ENCODE assay signal across 28 cellular contexts in the genomic region with DNA sequence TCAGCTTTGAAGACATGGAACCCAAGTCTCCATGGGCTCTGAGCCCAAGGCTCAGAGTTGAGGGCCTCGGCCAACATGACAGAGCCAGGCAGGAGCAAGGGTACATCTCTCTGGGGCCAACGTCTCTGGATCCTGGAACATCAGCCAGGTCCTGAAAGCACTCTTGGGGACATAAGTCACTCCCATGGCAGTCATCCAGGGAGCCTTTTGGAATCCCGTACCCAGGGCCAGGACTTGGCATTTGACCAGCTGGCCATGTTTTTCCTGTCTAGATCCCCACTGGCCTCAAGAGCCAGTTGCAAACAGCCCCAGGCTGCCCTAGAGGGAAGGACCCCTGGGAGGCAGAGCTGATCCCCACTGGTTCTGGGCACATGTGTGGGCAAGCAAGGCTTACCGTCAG. TPM values are rescaled to one million over a fixed set of nuclear protein-coding genes. Genes with fewer than 3 reads are reported as not detected.
DNase-seq lines count a peak whose midpoint lies in the region; ATAC-seq, FAIRE-seq and TF ChIP-seq lines count a peak whose summit lies in the region.
"Had no signal": no experiment of that assay in that cellular context is flagged by ENCODE, and none has a peak within 500 bp of the region (broad histone marks: within the 10 kb centered on the region; RNA-seq: fewer than 3 reads in every experiment).

No MANE protein-coding gene starts in this region.

- CTCF ChIA-PET in activated CD8-positive, alpha-beta memory T cell treated with anti-CD3 and anti-CD28 coated beads, Interleukin-2, amount 10 ng/mL, durations not matched to agents 7 days and 5 days (lab: Charles Lee): no interaction called here

- H3K36me3 Mint-ChIP-seq in activated CD8-positive, alpha-beta memory T cell treated with anti-CD3 and anti-CD28 coated beads, Interleukin-2, amount 10 ng/mL, durations not matched to agents 7 days and 5 days: no peaks in the 10 kb centered on the region
- H3K36me3 Mint-ChIP-seq: activated naive CD8-positive, alpha-beta T cell treated with anti-CD3 and anti-CD28 coated beads, Interleukin-2, amount 10 ng/mL, durations not matched to agents 7 days and 5 days; natural killer cell had no signal

- peak; percentile 21 for DNase-seq in activated CD8-positive, alpha-beta memory T cell treated with anti-CD3 and anti-CD28 coated beads, Interleukin-2, amount 10 ng/mL, durations not matched to agents 7 days and 5 days
- DNase-seq in activated CD8-positive, alpha-beta memory T cell treated with anti-CD3 and anti-CD28 coated beads, Interleukin-2, amount 50 U/mL, for 4 hours: no peak
- DNase-seq in cardiac septum (ENCODE audit: low spot score) (peak; percentile 78), mesenteric fat pad (ENCODE audit: low spot score) (peak; percentile 85), aorta (peak; percentile 63 to 79), SIG-M5 treated with dmso at 0.1 percent for 504 hours (lab: John Stamatoyannopoulos, UW; ENCODE audit: unreplicated experiment) (no peak), GM12891 (ENCODE audit: insufficient read length, low spot score) (no peak), UCSD-AML1 (lab: John Stamatoyannopoulos, UW; ENCODE audit: unreplicated experiment) (no peak)
- DNase-seq: activated CD4-positive, alpha-beta T cell treated with anti-CD3 and anti-CD28 coated beads, Interleukin-2, amount 10 ng/mL, durations not matched to agents 24 days and 14 days; activated naive CD8-positive, alpha-beta T cell treated with anti-CD3 and anti-CD28 coated beads, Interleukin-2, amount 10 ng/mL, durations not matched to agents 7 days and 5 days; BE2C; DMS79; effector CD4-positive, alpha-beta T cell; GM23248; Karpas-422; left lung; MV-4-11; natural killer cell; NCI-H146; NCI-H69; stimulated activated CD8-positive, alpha-beta memory T cell treated with anti-CD3 and anti-CD28 coated beads, Interleukin-4, amount 100 ng/mL, for 48 hours; transverse colon had no signal

- WGBS in aorta, 2 donors: 8% methylated on average over 4 of the region's 4 CpGs

- no peaks in the 10 kb centered on the region for H3K9me3 Mint-ChIP-seq in activated CD8-positive, alpha-beta memory T cell treated with anti-CD3 and anti-CD28 coated beads, Interleukin-2, amount 10 ng/mL, durations not matched to agents 7 days and 5 days (ENCODE audit: low read depth)
- H3K9me3 Mint-ChIP-seq: activated CD4-positive, alpha-beta T cell treated with anti-CD3 and anti-CD28 coated beads, Interleukin-2, amount 10 ng/mL, durations not matched to agents 24 days and 14 days; activated naive CD8-positive, alpha-beta T cell treated with anti-CD3 and anti-CD28 coated beads, Interleukin-2, amount 10 ng/mL, durations not matched to agents 7 days and 5 days; activated T-helper 17 cell treated with anti-CD3 and anti-CD28 coated beads, Interleukin-2, amount 50 U/mL, for 72 hours; natural killer cell had no signal

- no peak for FAIRE-seq in GM12891 (lab: Jason Lieb, UNC)
- FAIRE-seq: A549 had no signal

- intact Hi-C loops in cardiac septum (cut with DNase I) (loop anchor here (10.0 kb wide), 3 partner anchors 334 to 574 kb away; no protein-coding TSS in a partner anchor), aorta (cut with DNase I) (loop anchor here in 1 of 2 donors (5.0 to 10.0 kb wide), 2 partner anchors 314 to 702 kb away; no protein-coding TSS in a partner anchor)

- H3K9me3 ChIP-seq in aorta (ENCODE audit: control insufficient read depth, low read length): no peaks in the 10 kb centered on the region
- H3K9me3 ChIP-seq: A549, BE2C, left lung, transverse colon had no signal

- no peaks in the 10 kb centered on the region for H3K4me1 ChIP-seq in aorta (ENCODE audit: control insufficient read depth in 1 of 2, insufficient read depth in 2 of 2, low read length in 2 of 2)
- H3K4me1 ChIP-seq: A549, BE2C, parathyroid adenoma had no signal

- no peak overlapping the region for H3K4me3 Mint-ChIP-seq in activated CD8-positive, alpha-beta memory T cell treated with anti-CD3 and anti-CD28 coated beads, Interleukin-2, amount 10 ng/mL, durations not matched to agents 7 days and 5 days
- H3K4me3 Mint-ChIP-seq: activated CD4-positive, alpha-beta T cell treated with anti-CD3 and anti-CD28 coated beads, Interleukin-2, amount 10 ng/mL, durations not matched to agents 24 days and 14 days; activated naive CD8-positive, alpha-beta T cell treated with anti-CD3 and anti-CD28 coated beads, Interleukin-2, amount 10 ng/mL, durations not matched to agents 7 days and 5 days; activated T-helper 17 cell treated with anti-CD3 and anti-CD28 coated beads, Interleukin-2, amount 50 U/mL, for 72 hours; natural killer cell had no signal

- H3K27ac ChIP-seq in aorta (ENCODE audit: low read depth in 1 of 2, low read length in 2 of 2): no peak overlapping the region
- H3K27ac ChIP-seq: A549, GM23248, left lung, parathyroid adenoma, transverse colon, VCaP had no signal

- H3K36me3 ChIP-seq in aorta (ENCODE audit: control insufficient read depth in 1 of 2, insufficient read depth in 2 of 2, low read length in 1 of 2): no peaks in the 10 kb centered on the region
- H3K36me3 ChIP-seq: BE2C, left lung, transverse colon had no signal

- peaks cover 4% of the 10 kb centered on the region for H3K4me1 Mint-ChIP-seq in activated CD8-positive, alpha-beta memory T cell treated with anti-CD3 and anti-CD28 coated beads, Interleukin-2, amount 10 ng/mL, durations not matched to agents 7 days and 5 days
- H3K4me1 Mint-ChIP-seq: activated naive CD8-positive, alpha-beta T cell treated with anti-CD3 and anti-CD28 coated beads, Interleukin-2, amount 10 ng/mL, durations not matched to agents 7 days and 5 days; activated T-helper 17 cell treated with anti-CD3 and anti-CD28 coated beads, Interleukin-2, amount 50 U/mL, for 72 hours; natural killer cell had no signal

- no peak overlapping the region for H3K27ac Mint-ChIP-seq in activated CD8-positive, alpha-beta memory T cell treated with anti-CD3 and anti-CD28 coated beads, Interleukin-2, amount 10 ng/mL, durations not matched to agents 7 days and 5 days
- H3K27ac Mint-ChIP-seq: activated CD4-positive, alpha-beta T cell treated with anti-CD3 and anti-CD28 coated beads, Interleukin-2, amount 10 ng/mL, durations not matched to agents 24 days and 14 days; activated naive CD8-positive, alpha-beta T cell treated with anti-CD3 and anti-CD28 coated beads, Interleukin-2, amount 10 ng/mL, durations not matched to agents 7 days and 5 days; activated T-helper 17 cell treated with anti-CD3 and anti-CD28 coated beads, Interleukin-2, amount 50 U/mL, for 72 hours; natural killer cell had no signal

- H3K27me3 Mint-ChIP-seq in activated CD8-positive, alpha-beta memory T cell treated with anti-CD3 and anti-CD28 coated beads, Interleukin-2, amount 10 ng/mL, durations not matched to agents 7 days and 5 days: peaks cover 13% of the 10 kb centered on the region

- no peak for ATAC-seq in activated CD8-positive, alpha-beta memory T cell treated with anti-CD3 and anti-CD28 coated beads, Interleukin-2, amount 10 ng/mL, durations not matched to agents 7 days and 5 days
- no peak for ATAC-seq in aorta (ENCODE audit: low FRiP score)
- ATAC-seq: A549; activated T-helper 17 cell treated with anti-CD3 and anti-CD28 coated beads, Interleukin-2, amount 50 U/mL, for 72 hours; left lung; natural killer cell; SK-N-SH treated with all-trans-retinoic acid at 6 μM for 48 hours had no signal

- no peak overlapping the region for H3K4me3 ChIP-seq in aorta (ENCODE audit: low read length in 2 of 2)
- H3K4me3 ChIP-seq: A549, GM23248, left lung, transverse colon had no signal

- no peak for TF ChIP-seq POLR2A in GM12891 (IDR thresholded peaks at IDR 0.05; ENCODE audit: low read depth, low read length)

- no peaks in the 10 kb centered on the region for H3K27me3 ChIP-seq in aorta (ENCODE audit: control insufficient read depth in 1 of 2, insufficient read depth in 2 of 2, low read length in 1 of 2)

TF ChIP-seq in GM12891, 5 proteins besides CTCF, POLR2A, EP300 and RAD21:
- TF ChIP-seq POU2F2 (IDR thresholded peaks at IDR 0.05; ENCODE audit: low read depth, low read length) (no peak), SPI1 (IDR thresholded peaks at IDR 0.05; ENCODE audit: low read depth, low read length) (no peak), TAF1 (IDR thresholded peaks at IDR 0.05; ENCODE audit: low read depth, low read length) (no peak), POLR2AphosphoS5 (IDR thresholded peaks at IDR 0.05; ENCODE audit: low read depth, low read length) (no peak), PAX5 (IDR thresholded peaks at IDR 0.05; ENCODE audit: insufficient read depth, low read length, severe bottlenecking) (no peak)
TF ChIP-seq in GM12891: peak in this region for 0.

RNA-seq across cellular contexts. Expression of a gene that starts 4.3 kb away (rescaled TPM):
- not detected for total RNA-seq in activated CD8-positive, alpha-beta memory T cell treated with anti-CD3 and anti-CD28 coated beads, Interleukin-2, amount 10 ng/mL, durations not matched to agents 7 days and 5 days
- total RNA-seq in cardiac septum (121 TPM), mesenteric fat pad (347 TPM), aorta (100 to 1,000 TPM; 122 to 322 TPM)
- 100 to 1,000 TPM; 108 to 637 TPM for polyA plus RNA-seq in aorta
- 0.23 TPM for polyA plus RNA-seq in GM12891 (2012; ENCODE audit: low read depth, missing spikeins)
- total RNA-seq: activated CD4-positive, alpha-beta T cell treated with anti-CD3 and anti-CD28 coated beads, Interleukin-2, amount 10 ng/mL, durations not matched to agents 24 days and 14 days; activated naive CD8-positive, alpha-beta T cell treated with anti-CD3 and anti-CD28 coated beads, Interleukin-2, amount 10 ng/mL, durations not matched to agents 7 days and 5 days; natural killer cell; T-helper 2 cell treated with Interferon-gamma antibody and Interleukin-4, amounts not matched to agents 100 ng/mL and 5 ng/mL, for 36 hours had no signal

Comparison
In these comparisons a context has a peak if more than half of its experiments do, and no peak if none do; other contexts are left out.
1. DNase-seq: peak in activated CD8-positive, alpha-beta memory T cell treated with anti-CD3 and anti-CD28 coated beads, Interleukin-2, amount 10 ng/mL, durations not matched to agents 7 days and 5 days (single experiment), cardiac septum (single experiment), mesenteric fat pad (single experiment) and aorta (2 of 2); none in activated CD8-positive, alpha-beta memory T cell treated with anti-CD3 and anti-CD28 coated beads, Interleukin-2, amount 50 U/mL, for 4 hours (single experiment), SIG-M5 treated with dmso at 0.1 percent for 504 hours (single experiment), GM12891 (single experiment) and UCSD-AML1 (single experiment).
2. RNA of a gene that starts 4.3 kb away (total RNA-seq): 347 TPM in mesenteric fat pad (single experiment), 122 to 322 TPM in aorta and 121 TPM in cardiac septum (single experiment); not detected in activated CD8-positive, alpha-beta memory T cell treated with anti-CD3 and anti-CD28 coated beads, Interleukin-2, amount 10 ng/mL, durations not matched to agents 7 days and 5 days; every median in the first group is over 100 times any median in the second.